Comparison of ENCODE assay signal across 9 cellular contexts in genomic region chr4:7630559-7631287, GRCh38.
DNase-seq lines count a peak whose midpoint lies in the region; ATAC-seq and TF ChIP-seq lines count a peak whose summit lies in the region.
"Had no signal": no experiment of that assay in that cellular context is flagged by ENCODE, and none has a peak within 500 bp of the region (broad histone marks: within the 10 kb centered on the region; RNA-seq: fewer than 3 reads in every experiment).

No MANE protein-coding gene starts in this region.

- WGBS in H9 (ENCODE audit: extremely low coverage, insufficient read length, low lambda C conversion rate) = no CpG with 5 or more reads among the region's 18 CpGs

- H2AK5ac ChIP-seq in H9 (ENCODE audit: insufficient read length, low read length) = no peak overlapping the region

- intact Hi-C loops in left cardiac atrium (cut with DNase I) = no loop called here
- intact Hi-C loops in left colon (cut with DNase I, micrococcal nuclease) = no loop called here

- H3K27me3 Mint-ChIP-seq in H9 (ENCODE audit: low read depth) = peaks cover 11% of the 10 kb centered on the region

- no peak overlapping the region for H3K27ac ChIP-seq in H9 (ENCODE audit: insufficient read length, low read depth, low read length)

- H3K27ac Mint-ChIP-seq in H9 = peak overlapping the region in 2 of 3 experiments; percentile 91 to 98; a peak in 3 of 7 replicates

- H2BK20ac ChIP-seq in H9 (ENCODE audit: low read depth, low read length, poor library complexity, severe bottlenecking) = no peak overlapping the region

- H2BK120ac ChIP-seq in H9 (ENCODE audit: low read depth, low read length, poor library complexity, severe bottlenecking) = no peak overlapping the region

- H3K9me3 ChIP-seq in H9 (ENCODE audit: control insufficient read depth, low read depth, low read length) = peaks cover 7% of the 10 kb centered on the region

- no peaks in the 10 kb centered on the region for H4K20me1 ChIP-seq in H9 (ENCODE audit: control insufficient read depth, insufficient read depth, insufficient read length)

- no peak overlapping the region for H2BK15ac ChIP-seq in H9 (ENCODE audit: low read depth, low read length)

- no peak overlapping the region for H4K5ac ChIP-seq in H9 (ENCODE audit: insufficient read length, low read depth, low read length)

- no peaks in the 10 kb centered on the region for H3K23me2 ChIP-seq in H9 (ENCODE audit: insufficient read length, low read depth, low read length, poor library complexity, severe bottlenecking)

- H3K4me3 Mint-ChIP-seq in H9 = no peak overlapping the region; a peak in 1 of 5 replicates

- peaks cover 18 to 21% of the 10 kb centered on the region in 2 experiments for H3K4me1 Mint-ChIP-seq in H9

- no peaks in the 10 kb centered on the region; the same call in 1 of the 2 replicates for H3K4me1 ChIP-seq in H9 (ENCODE audit: insufficient read depth, low read length)

- H3K4me2 ChIP-seq in H9 (ENCODE audit: insufficient read depth, insufficient read length, low read length) = no peak overlapping the region

- TF ChIP-seq CTCF in H9 (conservative IDR thresholded peaks at IDR 0.05) = no peak

- no peak overlapping the region for H3K14ac ChIP-seq in H9 (ENCODE audit: insufficient read depth, low read length)

- ATAC-seq in left cardiac atrium = peak; percentile 82 to 87
- ATAC-seq in HG03039 (IDR thresholded peaks at IDR 0.05; ENCODE audit: unreplicated experiment) = no peak
- ATAC-seq in left colon = no peak

- DNase-seq in H9 = no peak
- peak; percentile 94 for DNase-seq in T1000 (lab: John Stamatoyannopoulos, UW)
- DNase-seq in left cardiac atrium = peak; percentile 85
- DNase-seq in smooth muscle cell of the brain vasculature (ENCODE audit: low read depth, low spot score) = peak; percentile 58
- DNase-seq in NCI-H1417 treated with DMSO at 0.1 percent for 48 hours (lab: John Stamatoyannopoulos, UW) = no peak
- DNase-seq in left colon = no peak
- no peak for DNase-seq in DMS153 treated with DMSO at 0.1 percent for 48 hours (lab: John Stamatoyannopoulos, UW; ENCODE audit: unreplicated experiment)
- DNase-seq: SW 1271 had no signal

- peaks cover 4 to 17% of the 10 kb centered on the region in 2 experiments; a peak in 4 of 5 replicates for H3K9me3 Mint-ChIP-seq in H9

- H2BK5ac ChIP-seq in H9 (ENCODE audit: insufficient read length, low read length) = no peak overlapping the region

- no peaks in the 10 kb centered on the region for H3K27me3 ChIP-seq in H9 (ENCODE audit: insufficient read depth, low read length)

- no peak overlapping the region for H3T11ph ChIP-seq in H9 (ENCODE audit: low read length)

- no peak overlapping the region for H2BK12ac ChIP-seq in H9 (ENCODE audit: insufficient read length, low read depth, low read length)

- no peak overlapping the region for H3K4ac ChIP-seq in H9 (ENCODE audit: low read depth, low read length)

- no peak overlapping the region for H4K91ac ChIP-seq in H9 (ENCODE audit: insufficient read length, low read depth, low read length)

- no peaks in the 10 kb centered on the region for H3K79me1 ChIP-seq in H9 (ENCODE audit: insufficient read depth, low read depth, low read length, poor library complexity, severe bottlenecking)

- H3K79me2 ChIP-seq in H9 (ENCODE audit: insufficient read depth, low read length) = no peaks in the 10 kb centered on the region

- no peak overlapping the region for H3K23ac ChIP-seq in H9 (ENCODE audit: insufficient read length, low read depth, low read length)

- H4K8ac ChIP-seq in H9 (replicated peaks; ENCODE audit: insufficient read length, low read depth, low read length) = no peak overlapping the region

- H3K36me3 Mint-ChIP-seq in H9 (ENCODE audit: insufficient read depth in 1 of 3, low read depth in 3 of 3) = peaks cover 4 to 7% (median 5%) of the 10 kb centered on the region in 3 experiments; a peak in 4 of 7 replicates

- no peak overlapping the region for H3K18ac ChIP-seq in H9 (ENCODE audit: insufficient read length, low read depth, low read length)

- H3K9ac ChIP-seq in H9 (ENCODE audit: extremely low read depth, insufficient read length, low read length) = no peak overlapping the region

- H3K56ac ChIP-seq in H9 (ENCODE audit: insufficient read length, low read depth, low read length) = no peak overlapping the region

- H2AFZ ChIP-seq in H9 (ENCODE audit: low read length) = no peak overlapping the region

Comparison
In these comparisons a context has a peak if more than half of its experiments do, and no peak if none do; other contexts are left out.
1. DNase-seq: peak in T1000 (single experiment), left cardiac atrium (single experiment) and smooth muscle cell of the brain vasculature (single experiment); none in H9 (single experiment), NCI-H1417 treated with DMSO at 0.1 percent for 48 hours (single experiment), left colon (0 of 2) and DMS153 treated with DMSO at 0.1 percent for 48 hours (single experiment).
2. ATAC-seq: peak in left cardiac atrium (2 of 2); none in HG03039 (single experiment) and left colon (single experiment).